Comparison of ENCODE assay signal across 2 cellular contexts in the genomic region with DNA sequence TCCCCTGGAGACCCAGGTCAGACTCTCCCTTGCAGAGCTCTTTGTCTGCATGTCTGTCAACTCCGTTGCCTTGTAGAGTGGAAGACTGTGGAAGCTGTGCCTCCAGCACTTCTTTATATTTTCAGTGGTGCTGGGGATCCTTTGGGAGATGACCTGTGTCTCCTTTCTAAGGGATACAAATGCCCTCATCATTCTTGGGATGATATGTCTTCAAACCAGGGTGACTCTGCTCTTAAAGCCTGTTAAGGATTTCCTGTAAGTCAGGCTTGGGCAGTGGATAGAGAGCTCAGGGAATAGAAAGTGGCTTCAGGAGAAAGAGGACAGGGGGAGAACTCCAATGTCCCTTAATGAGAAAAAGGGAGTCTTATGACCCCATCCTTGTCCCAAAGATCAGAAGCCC.
A peak's percentile ranks its signal among the peaks of the same experiment; 100 is the strongest.
TF ChIP-seq lines count a peak whose summit lies in the region.

No MANE protein-coding gene starts in this region.

TF ChIP-seq in IMR-90, 13 proteins besides CTCF, POLR2A, EP300 and RAD21:
- TF ChIP-seq NFE2L2 (IDR thresholded peaks at IDR 0.05; ENCODE audit: low read depth, low read length): no peak
- TF ChIP-seq, protein P1, sequence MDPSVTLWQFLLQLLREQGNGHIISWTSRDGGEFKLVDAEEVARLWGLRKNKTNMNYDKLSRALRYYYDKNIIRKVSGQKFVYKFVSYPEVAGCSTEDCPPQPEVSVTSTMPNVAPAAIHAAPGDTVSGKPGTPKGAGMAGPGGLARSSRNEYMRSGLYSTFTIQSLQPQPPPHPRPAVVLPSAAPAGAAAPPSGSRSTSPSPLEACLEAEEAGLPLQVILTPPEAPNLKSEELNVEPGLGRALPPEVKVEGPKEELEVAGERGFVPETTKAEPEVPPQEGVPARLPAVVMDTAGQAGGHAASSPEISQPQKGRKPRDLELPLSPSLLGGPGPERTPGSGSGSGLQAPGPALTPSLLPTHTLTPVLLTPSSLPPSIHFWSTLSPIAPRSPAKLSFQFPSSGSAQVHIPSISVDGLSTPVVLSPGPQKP (IDR thresholded peaks at IDR 0.05; ENCODE audit: borderline replicate concordance, low read depth, low read length): no peak
- TF ChIP-seq CEBPB (IDR thresholded peaks at IDR 0.05; ENCODE audit: low read depth, low read length): no peak
- no peak for TF ChIP-seq CHD1 (IDR thresholded peaks at IDR 0.05; ENCODE audit: low read depth, low read length)
- TF ChIP-seq RCOR1 (IDR thresholded peaks at IDR 0.05; ENCODE audit: insufficient replicate concordance, low read length): no peak
- TF ChIP-seq MAZ (IDR thresholded peaks at IDR 0.05; ENCODE audit: borderline replicate concordance, low read depth, low read length): no peak
- no peak for TF ChIP-seq MAFK (IDR thresholded peaks at IDR 0.05; ENCODE audit: low read depth, low read length)
- no peak for TF ChIP-seq SMC3 (IDR thresholded peaks at IDR 0.05; ENCODE audit: low read depth, low read length)
- TF ChIP-seq, protein P2, sequence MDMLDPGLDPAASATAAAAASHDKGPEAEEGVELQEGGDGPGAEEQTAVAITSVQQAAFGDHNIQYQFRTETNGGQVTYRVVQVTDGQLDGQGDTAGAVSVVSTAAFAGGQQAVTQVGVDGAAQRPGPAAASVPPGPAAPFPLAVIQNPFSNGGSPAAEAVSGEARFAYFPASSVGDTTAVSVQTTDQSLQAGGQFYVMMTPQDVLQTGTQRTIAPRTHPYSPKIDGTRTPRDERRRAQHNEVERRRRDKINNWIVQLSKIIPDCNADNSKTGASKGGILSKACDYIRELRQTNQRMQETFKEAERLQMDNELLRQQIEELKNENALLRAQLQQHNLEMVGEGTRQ (IDR thresholded peaks at IDR 0.05; ENCODE audit: low read depth, low read length): no peak
- no peak for TF ChIP-seq FOS (IDR thresholded peaks at IDR 0.05; ENCODE audit: low read depth, low read length)
- TF ChIP-seq BHLHE40 (IDR thresholded peaks at IDR 0.05; ENCODE audit: low read depth, low read length): no peak

TF ChIP-seq in H1, 55 proteins besides CTCF, POLR2A, EP300 and RAD21:
- TF ChIP-seq NANOG (IDR thresholded peaks at IDR 0.05; ENCODE audit: insufficient read depth, low read depth, low read length, poor library complexity, severe bottlenecking) (no peak), CBX8 (IDR thresholded peaks at IDR 0.05; ENCODE audit: borderline replicate concordance, low read depth, low read length) (peak; percentile 13; the same call in 1 of the 2 replicates)
